18 cellular contexts compared by ENCODE assay signal in the genomic region with DNA sequence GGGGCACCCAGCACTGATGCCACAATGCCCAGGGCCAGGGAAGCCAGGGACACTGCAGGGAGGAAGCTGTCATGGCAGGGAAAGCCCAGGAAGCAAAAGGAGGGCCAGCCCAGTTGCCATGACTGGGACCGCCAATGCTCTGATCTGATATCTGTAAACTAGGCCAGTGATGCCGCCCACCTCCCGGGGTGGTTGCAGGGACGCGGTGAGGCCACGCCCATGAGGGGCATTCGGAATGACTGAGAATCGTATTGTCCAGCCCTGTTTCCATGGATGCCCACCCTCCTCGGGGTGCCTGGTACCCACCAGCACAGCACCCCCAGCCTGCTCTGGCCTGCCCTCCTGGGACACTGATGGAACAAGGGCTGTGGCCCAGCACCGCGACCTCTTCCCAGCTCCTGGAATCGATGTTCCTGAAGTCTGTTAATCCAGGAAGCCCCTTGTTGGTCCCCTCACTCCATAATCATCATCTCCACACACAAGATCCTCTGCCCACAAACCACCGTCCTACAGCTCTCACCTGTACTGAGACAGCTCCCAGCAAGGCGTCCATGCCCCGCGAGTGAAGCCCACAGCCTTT. TPM values are rescaled to one million over a fixed set of nuclear protein-coding genes. Genes with fewer than 3 reads are reported as not detected.
DNase-seq lines count a peak whose midpoint lies in the region; ATAC-seq, FAIRE-seq and TF ChIP-seq lines count a peak whose summit lies in the region.
"Had no signal": no experiment of that assay in that cellular context is flagged by ENCODE, and none has a peak within 500 bp of the region (broad histone marks: within the 10 kb centered on the region; RNA-seq: fewer than 3 reads in every experiment).

No MANE protein-coding gene starts in this region.

- H3K4me3 ChIP-seq in breast epithelium = no peak overlapping the region
- no peak overlapping the region for H3K4me3 ChIP-seq in H1 (ENCODE audit: extremely low read depth in 1 of 4, insufficient read depth in 2 of 4, low read depth in 3 of 4, low read length in 4 of 4)
- H3K4me3 ChIP-seq in osteoblast (ENCODE audit: insufficient read depth, low read length) = no peak overlapping the region
- H3K4me3 ChIP-seq in uterus = no peak overlapping the region
- H3K4me3 ChIP-seq: BLaER1, Peyer's patch had no signal

- no peak for TF ChIP-seq CTCF in MCF 10A (IDR thresholded peaks at IDR 0.05; ENCODE audit: unreplicated experiment)
- TF ChIP-seq CTCF in breast epithelium (IDR thresholded peaks at IDR 0.05) = no peak
- TF ChIP-seq CTCF in H1 (IDR thresholded peaks at IDR 0.05; ENCODE audit: control extremely low read depth in 1 of 3, insufficient read depth in 1 of 3, low read depth in 1 of 3, low read length in 3 of 3) = no peak
- TF ChIP-seq CTCF in osteoblast (IDR thresholded peaks at IDR 0.05; ENCODE audit: extremely low read depth, low read depth, low read length) = no peak
- TF ChIP-seq CTCF in uterus (IDR thresholded peaks at IDR 0.05) = no peak

- no peak for TF ChIP-seq RAD21 in H1 (IDR thresholded peaks at IDR 0.05 in 1 of 2, conservative IDR thresholded peaks at IDR 0.05 in 1 of 2; ENCODE audit: low read depth in 2 of 2, low read length in 2 of 2)

- peak overlapping the region in 1 of 2 donors; percentile 28 for H3K27ac ChIP-seq in breast epithelium
- no peak overlapping the region for H3K27ac ChIP-seq in H1 (ENCODE audit: low read depth, low read length)
- no peak overlapping the region for H3K27ac ChIP-seq in osteoblast (ENCODE audit: low read depth, low read length)
- H3K27ac ChIP-seq in uterus = peak overlapping the region; percentile 88 to 93
- H3K27ac ChIP-seq: BLaER1, Peyer's patch had no signal

- no peak overlapping the region; a peak in 2 of 7 replicates for H3K9ac ChIP-seq in H1 (replicated peaks in 1 of 4; ENCODE audit: extremely low read depth in 1 of 4, low read depth in 3 of 4, low read length in 3 of 4)
- H3K9ac ChIP-seq: BLaER1 had no signal

- H3K4me1 ChIP-seq in breast epithelium (peaks cover 0 to 6% of the 10 kb centered on the region in 2 donors), H1 (replicated peaks in 1 of 4; ENCODE audit: control insufficient read depth in 3 of 4, insufficient read depth in 4 of 4, low read length in 3 of 4) (peaks cover 0 to 16% (median 8%) of the 10 kb centered on the region in 4 experiments; a peak in 5 of 7 replicates), osteoblast (ENCODE audit: insufficient read depth, low read length) (peaks cover 14% of the 10 kb centered on the region), uterus (peaks cover 6 to 22% of the 10 kb centered on the region in 2 donors)

- H3K56ac ChIP-seq in H1 (replicated peaks; ENCODE audit: insufficient read length, low read depth, low read length) = no peak overlapping the region

- H4K5ac ChIP-seq in H1 (ENCODE audit: insufficient read length, low read depth, low read length) = no peak overlapping the region

- TF ChIP-seq EP300 in H1 (IDR thresholded peaks at IDR 0.05; ENCODE audit: borderline replicate concordance in 1 of 2, low read depth in 2 of 2, low read length in 2 of 2) = no peak

- CTCF ChIA-PET in MCF 10A (lab: Yijun Ruan, JAX) (interaction anchor here (0.5 to 2.2 kb wide), 6 partner anchors 25 to 352 kb away, joined by 3 to 8 read pairs (median 3); no protein-coding TSS in a partner anchor), H1 (lab: Charles Lee; ENCODE audit: partially characterized antibody) (interaction anchor here (0.6 to 6.5 kb wide), 14 partner anchors 8 to 174 kb away, joined by 3 to 34 read pairs (median 4); no protein-coding TSS in a partner anchor)

- H3K36me3 ChIP-seq in breast epithelium (no peaks in the 10 kb centered on the region), H1 (ENCODE audit: control insufficient read depth in 2 of 4, insufficient read depth in 4 of 4, low read length in 3 of 4) (peaks cover 0 to 2% (median 0%) of the 10 kb centered on the region in 4 experiments; a peak in 1 of 8 replicates), osteoblast (ENCODE audit: insufficient read depth, low read length) (no peaks in the 10 kb centered on the region), uterus (no peaks in the 10 kb centered on the region)

- H3K36me3 Mint-ChIP-seq in MCF 10A (ENCODE audit: insufficient read depth, unreplicated experiment) = peaks cover 18% of the 10 kb centered on the region

- peaks cover 8 to 16% of the 10 kb centered on the region in 2 donors for H3K9me3 ChIP-seq in breast epithelium
- peaks cover 0 to 3% of the 10 kb centered on the region in 2 experiments; a peak in 2 of 4 replicates for H3K9me3 ChIP-seq in H1 (ENCODE audit: insufficient read depth in 2 of 2, low read depth in 1 of 2, low read length in 1 of 2)
- peaks cover 9% of the 10 kb centered on the region for H3K9me3 ChIP-seq in osteoblast (ENCODE audit: low read depth, low read length)
- peaks cover 0 to 6% of the 10 kb centered on the region in 2 donors for H3K9me3 ChIP-seq in uterus
- H3K9me3 ChIP-seq: Peyer's patch had no signal

- ATAC-seq in GM19324 (IDR thresholded peaks at IDR 0.05; ENCODE audit: low FRiP score, unreplicated experiment) (no peak), HG02885 (IDR thresholded peaks at IDR 0.05; ENCODE audit: poor library complexity, unreplicated experiment) (no peak)
- ATAC-seq: HepG2 had no signal

- TF ChIP-seq POLR2A in breast epithelium (IDR thresholded peaks at IDR 0.05) (no peak), H1 (IDR thresholded peaks at IDR 0.05; ENCODE audit: control extremely low read depth in 1 of 2, low read depth in 2 of 2, low read length in 2 of 2) (no peak), uterus (IDR thresholded peaks at IDR 0.05) (no peak)

- no peaks in the 10 kb centered on the region for H3K9me3 Mint-ChIP-seq in MCF 10A (ENCODE audit: unreplicated experiment)

- H3K4me1 Mint-ChIP-seq in MCF 10A (ENCODE audit: insufficient read depth, unreplicated experiment) = peaks cover 19% of the 10 kb centered on the region

- H3K4ac ChIP-seq in H1 (replicated peaks; ENCODE audit: insufficient read length, low read depth, low read length) = no peak overlapping the region

- no peak overlapping the region for H3K18ac ChIP-seq in H1 (ENCODE audit: extremely low read depth, low read length)

- H3K27me3 Mint-ChIP-seq in MCF 10A (ENCODE audit: insufficient read depth, unreplicated experiment) = no peaks in the 10 kb centered on the region

- no peak overlapping the region for H3K23ac ChIP-seq in H1 (ENCODE audit: insufficient read length)

- H3K79me2 ChIP-seq in H1 (ENCODE audit: control insufficient read depth in 1 of 2, insufficient read depth in 2 of 2, low read length in 2 of 2) = peaks cover 0 to 41% of the 10 kb centered on the region in 2 experiments; a peak in 2 of 4 replicates
- H3K79me2 ChIP-seq in osteoblast (ENCODE audit: insufficient read depth, low read length) = no peaks in the 10 kb centered on the region

- BruUV-seq in MCF 10A (replicated peaks; lab: Mats Ljungman, UMichigan) = no TSS peak

- H4K20me1 ChIP-seq in H1 (replicated peaks in 1 of 2; ENCODE audit: control insufficient read depth in 1 of 2, insufficient read depth in 2 of 2, low read length in 2 of 2) (peaks cover 0 to 10% of the 10 kb centered on the region in 2 experiments), osteoblast (ENCODE audit: insufficient read depth, low read length) (peaks cover 19% of the 10 kb centered on the region)

- no peak overlapping the region for H3K4me2 ChIP-seq in H1 (ENCODE audit: insufficient read depth in 1 of 2, low read depth in 2 of 2, low read length in 2 of 2)
- H3K4me2 ChIP-seq in osteoblast (ENCODE audit: insufficient read depth, low read length) = no peak overlapping the region
- H3K4me2 ChIP-seq: BLaER1 had no signal

- H2BK15ac ChIP-seq in H1 (ENCODE audit: low read length) = no peak overlapping the region

- no peak overlapping the region; the same call in 1 of the 2 replicates for H2BK5ac ChIP-seq in H1 (ENCODE audit: low read depth, low read length)

- no peak overlapping the region for H3K14ac ChIP-seq in H1 (ENCODE audit: insufficient read length)

- peak overlapping the region; percentile 92 for H3K27ac Mint-ChIP-seq in MCF 10A (ENCODE audit: low read depth, unreplicated experiment)

- no peaks in the 10 kb centered on the region for H3K23me2 ChIP-seq in H1 (ENCODE audit: low read depth, low read length)

- H3K4me3 Mint-ChIP-seq in MCF 10A (ENCODE audit: unreplicated experiment) = no peak overlapping the region

- POLR2A ChIA-PET in MCF 10A (lab: Yijun Ruan, JAX) = interaction anchor here (0.6 to 1.0 kb wide), 2 partner anchors 45 to 175 kb away, joined by 3 to 4 read pairs; no protein-coding TSS in a partner anchor
- POLR2A ChIA-PET in H1 (lab: Charles Lee; ENCODE audit: partially characterized antibody) = no interaction called here

- H4K91ac ChIP-seq in H1 (replicated peaks; ENCODE audit: insufficient read length, low read length) = peak overlapping the region; percentile 35

- H2AFZ ChIP-seq in H1 (ENCODE audit: low read length) (no peak overlapping the region), osteoblast (ENCODE audit: low read length) (no peak overlapping the region)

- no peak for FAIRE-seq in H1 (lab: Jason Lieb, UNC)
- FAIRE-seq: HepG2 had no signal

- WGBS in H1 (ENCODE audit: extremely low coverage in 1 of 2, insufficient coverage in 1 of 2, insufficient read length in 1 of 2, insufficient replicate concordance in 2 of 2, low coverage in 1 of 2, low lambda C conversion rate in 2 of 2, missing lambda C conversion rate in 1 of 2), 2 experiments = 90% methylated on average over 16 of the region's 16 CpGs; no CpG with 5 or more reads in 1 of the 2 experiments

- peak overlapping the region; percentile 6; the same call in 1 of the 2 replicates for H2BK12ac ChIP-seq in H1 (ENCODE audit: low read depth, low read length)

- DNase-seq in MCF 10A (ENCODE audit: unreplicated experiment) = no peak
- DNase-seq in breast epithelium (ENCODE audit: low spot score in 2 of 2) = no peak
- DNase-seq in H1 (ENCODE audit: low read depth in 1 of 2, low spot score in 2 of 2) = no peak
- DNase-seq in osteoblast (ENCODE audit: insufficient read length, low spot score, missing footprints) = peak; percentile 54
- DNase-seq in uterus = no peak
- DNase-seq in central memory CD4-positive, alpha-beta T cell = no peak
- DNase-seq: 8988T, COR-L47, H7, MM.1S, NCI-H1417 treated with DMSO at 0.1 percent for 48 hours, NCI-H2029, NCI-H2171 treated with DMSO at 0.1 percent for 48 hours, Peyer's patch had no signal

- peaks cover 4% of the 10 kb centered on the region; the same call in 1 of the 2 replicates for H3K79me1 ChIP-seq in H1 (ENCODE audit: low read depth, low read length)

- no peak overlapping the region for H2BK120ac ChIP-seq in H1 (replicated peaks; ENCODE audit: low read depth, low read length)

- H2AK5ac ChIP-seq in H1 (ENCODE audit: low read depth, low read length) = 0 out of 2 replicates have a peak overlapping the region, but pooled peaks have one; percentile 2

- H3K27me3 ChIP-seq in breast epithelium (no peaks in the 10 kb centered on the region), H1 (replicated peaks in 1 of 4; ENCODE audit: control insufficient read depth in 3 of 4, extremely low read depth in 1 of 4, insufficient read depth in 3 of 4, low read length in 3 of 4) (no peaks in the 10 kb centered on the region), osteoblast (ENCODE audit: insufficient read depth, low read length) (no peaks in the 10 kb centered on the region), uterus (no peaks in the 10 kb centered on the region)
- H3K27me3 ChIP-seq: BLaER1, Peyer's patch had no signal

- H4K8ac ChIP-seq in H1 (ENCODE audit: extremely low read depth, insufficient read depth, low read length) = no peak overlapping the region; the same call in 1 of the 2 replicates

- no peak overlapping the region for H2BK20ac ChIP-seq in H1 (ENCODE audit: low read length)

- intact Hi-C loops in MCF 10A (cut with micrococcal nuclease) (loop anchor here (5.0 kb wide), 1 partner anchor 71 kb away; no protein-coding TSS in a partner anchor), breast epithelium (cut with DNase I; ENCODE audit: low total_unique reads) (no loop called here), uterus (cut with DNase I; ENCODE audit: low total_unique reads) (no loop called here)

RNA-seq across cellular contexts. Expression of gene CHGA, which starts 48.7 kb away (rescaled TPM):
- total RNA-seq in MCF 10A (2022) = 0.35 TPM in 1 of 2 replicates, not detected in the other
- total RNA-seq in breast epithelium = 1 to 10 TPM in 1 of 3 donors, under 1 TPM in 1, not detected in 1; 0.98 to 1.3 TPM
- total RNA-seq in H1 (2021; fragmentation: NEBNext Ultra II Directional; extraction: Animal tissue kit (Norgen Biotek cat#: 25700)) = 15.7 and 17.5 TPM in 2 replicates
- polyA plus RNA-seq in H1 (2011; rRNA removed) = 18.2 and 28.2 TPM in 2 replicates
- polyA plus RNA-seq in H1 (2011; cell fraction: cytosol; rRNA removed) = 15.5 TPM
- 18.4 TPM for polyA plus RNA-seq in H1 (2011; cell fraction: nucleus; rRNA removed)
- polyA plus RNA-seq in H1 (2012, experiment 1 of 2) = 32.9 to 51.4 TPM (median 48.8 TPM) in 4 replicates
- polyA plus RNA-seq in H1 (2012, experiment 2 of 2) = 27.8 TPM
- 29.9 TPM for polyA plus RNA-seq in H1 (2013, experiment 1 of 2)
- polyA plus RNA-seq in H1 (2013, experiment 2 of 2) = 31.5 TPM
- polyA minus RNA-seq in H1 (2011; rRNA and poly(A)+ RNA removed) = 5.2 and 9.3 TPM in 2 replicates
- polyA minus RNA-seq in H1 (2011; cell fraction: cytosol; rRNA and poly(A)+ RNA removed) = 16.6 TPM
- polyA minus RNA-seq in H1 (2011; cell fraction: nucleus; rRNA and poly(A)+ RNA removed) = 6.9 TPM
- not detected in 2 replicates for total RNA-seq in osteoblast
- total RNA-seq in uterus = 1 to 10 TPM in 1 of 4 donors, not detected in 3; 1.0 TPM
- total RNA-seq: HepG2 had no signal
- polyA plus RNA-seq: HepG2 had no signal

Comparison
In these comparisons a context has a peak if more than half of its experiments do, and no peak if none do; other contexts are left out.
1. H3K27ac ChIP-seq: peak in uterus (2 of 2); none in H1 (single experiment) and osteoblast (single experiment).